In the genomic region with DNA sequence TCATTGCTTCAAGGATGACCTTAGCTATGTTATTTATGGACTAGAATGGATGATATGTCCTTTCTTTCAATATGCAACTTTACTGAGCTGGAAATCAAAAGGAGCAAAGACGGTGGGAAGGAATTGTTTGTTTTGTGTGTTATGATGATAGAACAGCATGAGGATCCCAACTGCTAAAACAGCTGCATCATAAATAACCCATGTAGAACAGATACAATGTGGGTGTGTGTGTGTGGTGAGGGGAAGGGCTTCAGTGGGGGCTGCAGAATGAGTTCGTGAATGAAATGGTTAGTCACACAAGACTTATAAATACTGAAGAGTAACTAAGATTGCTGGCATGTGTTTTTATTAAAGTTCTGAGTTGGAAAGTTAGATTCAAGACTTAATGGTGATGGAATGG, we compare ENCODE assay signal across 24 cellular contexts.
"Had no signal": no experiment of that assay in that cellular context is flagged by ENCODE, and none has a peak within 500 bp of the region (broad histone marks: within the 10 kb centered on the region; RNA-seq: fewer than 3 reads in every experiment).

No MANE protein-coding gene starts in this region.

- H3K27ac ChIP-seq: esophagus squamous epithelium, foreskin keratinocyte, hepatocyte, lower lobe of right lung, psoas muscle, SK-N-MC, upper lobe of left lung had no signal

- H3K9me3 ChIP-seq: esophagus squamous epithelium, lower lobe of right lung, psoas muscle, stomach, upper lobe of left lung had no signal

- H3K4me3 ChIP-seq: esophagus squamous epithelium, hepatocyte, lower lobe of right lung, psoas muscle, SK-N-MC, stomach, upper lobe of left lung had no signal

- H3K79me2 ChIP-seq: hepatocyte had no signal

- H3K4me1 ChIP-seq: esophagus squamous epithelium, foreskin keratinocyte had no signal

- FAIRE-seq: bronchial epithelial cell, islet of Langerhans had no signal

- H2AFZ ChIP-seq: hepatocyte had no signal

- H3K36me3 ChIP-seq: esophagus squamous epithelium, lower lobe of right lung, stomach, upper lobe of left lung had no signal

- ATAC-seq: activated naive CD8-positive, alpha-beta T cell treated with anti-CD3 and anti-CD28 coated beads, Interleukin-2, amount 50 U/mL, for 24 hours; activated T-helper 17 cell treated with anti-CD3 and anti-CD28 coated beads, Interleukin-2, amount 50 U/mL, for 72 hours; foreskin keratinocyte; left cardiac atrium; lower lobe of right lung; psoas muscle; right cardiac atrium; stimulated activated effector memory CD8-positive, alpha-beta T cell treated with anti-CD3 and anti-CD28 coated beads, Interleukin-12 subunit alpha, Interleukin-12 subunit beta, amount 100 ng/mL, for 72 hours had no signal

- H3K27me3 ChIP-seq: esophagus squamous epithelium, hepatocyte, stomach, upper lobe of left lung had no signal

- DNase-seq: activated B cell treated with CpG ODN at 0.5 μM for 24 hours; activated CD4-positive, alpha-beta memory T cell treated with anti-CD3 and anti-CD28 coated beads for 36 hours; activated CD4-positive, alpha-beta T cell treated with anti-CD3 and anti-CD28 coated beads for 4 hours; activated naive CD4-positive, alpha-beta T cell; activated naive CD8-positive, alpha-beta T cell treated with anti-CD3 and anti-CD28 coated beads, Interleukin-2, amount 50 U/mL, for 24 hours; activated T-cell treated with anti-CD3 and anti-CD28 coated beads for 4 hours; aorta; cerebellar nuclear complex; effector CD4-positive, alpha-beta T cell; esophagus squamous epithelium; foreskin keratinocyte; left cardiac atrium; lower lobe of right lung; psoas muscle; right cardiac atrium; stimulated activated CD4-positive, alpha-beta T cell treated with anti-CD3 and anti-CD28 coated beads, Interleukin-4, amount 100 ng/mL, for 24 hours; stomach; upper lobe of left lung had no signal

- H3K4me2 ChIP-seq: hepatocyte had no signal
